ENCODE assay signal across 1 cellular context in genomic region chr12:76033116-76034001, GRCh38.
TF ChIP-seq lines count a peak whose summit lies in the region.

No MANE protein-coding gene starts in this region.

TF ChIP-seq in K562, 482 proteins besides CTCF, POLR2A, EP300 and RAD21 (continued from another document and continues in another):
- TF ChIP-seq TEAD4 (IDR thresholded peaks at IDR 0.05; ENCODE audit: low read length), result peak; percentile 71
- TF ChIP-seq TEAD4 (CRISPR knock-in tag; IDR thresholded peaks at IDR 0.05; ENCODE audit: borderline replicate concordance), result no peak
- peak; percentile 74 for TF ChIP-seq TAL1 (IDR thresholded peaks at IDR 0.05)
- TF ChIP-seq HDAC2 (IDR thresholded peaks at IDR 0.05), result no peak
- TF ChIP-seq SOX6 (IDR thresholded peaks at IDR 0.05), result peak; percentile 71; the same call in 1 of the 2 replicates
- no peak for TF ChIP-seq ZNF12 (CRISPR knock-in tag; IDR thresholded peaks at IDR 0.05)
- no peak for TF ChIP-seq ZBTB8A (IDR thresholded peaks at IDR 0.05; ENCODE audit: partially characterized antibody)
- TF ChIP-seq DNMT1 (IDR thresholded peaks at IDR 0.05), result no peak
- TF ChIP-seq ZNF592 (IDR thresholded peaks at IDR 0.05), result no peak
- TF ChIP-seq TCFL5 (CRISPR knock-in tag; conservative IDR thresholded peaks at IDR 0.05), result no peak
- TF ChIP-seq NBN (IDR thresholded peaks at IDR 0.05; ENCODE audit: low read depth), result 0 out of 2 replicates have a peak, but pooled peaks have one; percentile 32
- TF ChIP-seq SMAD4 (CRISPR knock-in tag; conservative IDR thresholded peaks at IDR 0.05), result no peak
- TF ChIP-seq SMARCE1 (IDR thresholded peaks at IDR 0.05), result 0 out of 2 replicates have a peak, but pooled peaks have one; percentile 41
- TF ChIP-seq NKRF (IDR thresholded peaks at IDR 0.05; ENCODE audit: borderline replicate concordance), result no peak
- peak; percentile 88 for TF ChIP-seq ARID1B (IDR thresholded peaks at IDR 0.05)
- TF ChIP-seq KDM1A (IDR thresholded peaks at IDR 0.05), result 0 out of 4 replicates have a peak, but pooled peaks of 1 of the 2 experiments have one; percentile 12
- no peak for TF ChIP-seq ZNF398 (CRISPR knock-in tag; IDR thresholded peaks at IDR 0.05)
- TF ChIP-seq SIN3B (IDR thresholded peaks at IDR 0.05; ENCODE audit: low read depth), result no peak
- TF ChIP-seq HDAC1 (IDR thresholded peaks at IDR 0.05), result 0 out of 4 replicates have a peak, but pooled peaks of 1 of the 2 experiments have one; percentile 24
- no peak for TF ChIP-seq GABPB2 (CRISPR knock-in tag; conservative IDR thresholded peaks at IDR 0.05)
- 0 out of 2 replicates have a peak, but pooled peaks have one; percentile 51 for TF ChIP-seq ARID3A (IDR thresholded peaks at IDR 0.05; ENCODE audit: borderline replicate concordance, low read depth, low read length)
- TF ChIP-seq DEAF1 (CRISPR knock-in tag; IDR thresholded peaks at IDR 0.05), result peak; percentile 26; the same call in 1 of the 2 replicates
- TF ChIP-seq CCNT2 (IDR thresholded peaks at IDR 0.05; ENCODE audit: borderline replicate concordance, extremely low read depth, insufficient read length, low read depth, low read length), result peak; percentile 66
- no peak for TF ChIP-seq POLR2AphosphoS5 (IDR thresholded peaks at IDR 0.05; ENCODE audit: control insufficient read depth, insufficient read depth, low read depth, low read length)
- no peak for TF ChIP-seq GATAD2A (IDR thresholded peaks at IDR 0.05)
- 0 out of 2 replicates have a peak, but pooled peaks have one; percentile 12 for TF ChIP-seq VEZF1 (CRISPR knock-in tag; IDR thresholded peaks at IDR 0.05)
- no peak for TF ChIP-seq THAP12 (CRISPR knock-in tag; IDR thresholded peaks at IDR 0.05)
- TF ChIP-seq FOSL1 (tag; conservative IDR thresholded peaks at IDR 0.05), result 0 out of 2 replicates have a peak, but pooled peaks have one; percentile 31
- no peak for TF ChIP-seq RFX5 (IDR thresholded peaks at IDR 0.05; ENCODE audit: low read depth, low read length)
- peak; percentile 37; the same call in 1 of the 2 replicates for TF ChIP-seq MYBL2 (IDR thresholded peaks at IDR 0.05; ENCODE audit: low read depth)
- TF ChIP-seq MYBL2 (CRISPR knock-in tag; IDR thresholded peaks at IDR 0.05; ENCODE audit: borderline replicate concordance), result no peak
- no peak for TF ChIP-seq CHD2 (IDR thresholded peaks at IDR 0.05; ENCODE audit: low read depth, low read length)
- TF ChIP-seq MTA2 (IDR thresholded peaks at IDR 0.05; ENCODE audit: low read depth), result peak; percentile 60
- peak; percentile 62 for TF ChIP-seq DACH1 (IDR thresholded peaks at IDR 0.05; ENCODE audit: partially characterized antibody)
- TF ChIP-seq ZEB2 (IDR thresholded peaks at IDR 0.05), result 0 out of 2 replicates have a peak, but pooled peaks have one; percentile 25
- peak; percentile 79 for TF ChIP-seq DPF2 (IDR thresholded peaks at IDR 0.05)
- TF ChIP-seq CBFA2T3 (IDR thresholded peaks at IDR 0.05), result peak; percentile 83
- TF ChIP-seq ZNF57 (CRISPR knock-in tag; IDR thresholded peaks at IDR 0.05), result no peak
- peak; percentile 69 for TF ChIP-seq ZNF384 (IDR thresholded peaks at IDR 0.05; ENCODE audit: low read depth, low read length)
- TF ChIP-seq SMARCC2 (IDR thresholded peaks at IDR 0.05; ENCODE audit: low read depth), result 0 out of 2 replicates have a peak, but pooled peaks have one; percentile 41
- TF ChIP-seq CHAMP1 (IDR thresholded peaks at IDR 0.05), result peak; percentile 27; the same call in 1 of the 2 replicates
- no peak for TF ChIP-seq THAP7 (CRISPR knock-in tag; IDR thresholded peaks at IDR 0.05)
- TF ChIP-seq SAP30 (IDR thresholded peaks at IDR 0.05; ENCODE audit: borderline replicate concordance, insufficient read depth, low read depth, low read length, poor library complexity, severe bottlenecking), result no peak
- no peak for TF ChIP-seq TOE1 (IDR thresholded peaks at IDR 0.05; ENCODE audit: borderline replicate concordance)
- TF ChIP-seq TOE1 (CRISPR knock-in tag; IDR thresholded peaks at IDR 0.05; ENCODE audit: borderline replicate concordance, low read depth), result no peak
- no peak for TF ChIP-seq ARID2 (IDR thresholded peaks at IDR 0.05)
- no peak for TF ChIP-seq ZNF121 (CRISPR knock-in tag; conservative IDR thresholded peaks at IDR 0.05)
- peak; percentile 39; the same call in 1 of the 2 replicates for TF ChIP-seq NCOR1 (IDR thresholded peaks at IDR 0.05)
- peak; percentile 83 for TF ChIP-seq SMARCA4 (IDR thresholded peaks at IDR 0.05)
- peak; percentile 68 for TF ChIP-seq TCF3 (CRISPR knock-in tag; IDR thresholded peaks at IDR 0.05)
- TF ChIP-seq ZNF212 (CRISPR knock-in tag; IDR thresholded peaks at IDR 0.05), result no peak
